12 cellular contexts compared by ENCODE assay signal in genomic region chr9:128001411-128002298, GRCh38. TPM values are rescaled to one million over a fixed set of nuclear protein-coding genes. Genes with fewer than 3 reads are reported as not detected.
DNase-seq lines count a peak whose midpoint lies in the region; ATAC-seq, FAIRE-seq and TF ChIP-seq lines count a peak whose summit lies in the region.
"Had no signal": no experiment of that assay in that cellular context is flagged by ENCODE, and none has a peak within 500 bp of the region (broad histone marks: within the 10 kb centered on the region; RNA-seq: fewer than 3 reads in every experiment).

No MANE protein-coding gene starts in this region.

- H3K4me3 ChIP-seq in IMR-90 (ENCODE audit: insufficient read depth, low read depth, low read length), result no peak overlapping the region
- H3K4me3 ChIP-seq in bronchial epithelial cell (ENCODE audit: low read depth, low read length), result no peak overlapping the region
- H3K4me3 ChIP-seq in left lung, result no peak overlapping the region

- peak overlapping the region; percentile 85 for H2BK20ac ChIP-seq in IMR-90 (ENCODE audit: low read depth, low read length)

- peak; percentile 18; the same call in 1 of the 2 replicates for TF ChIP-seq RAD21 in IMR-90 (IDR thresholded peaks at IDR 0.05; ENCODE audit: low read length)

- peak overlapping the region; percentile 73 for H2BK120ac ChIP-seq in IMR-90 (ENCODE audit: low read depth, low read length)

- no peaks in the 10 kb centered on the region for H4K20me1 ChIP-seq in IMR-90 (ENCODE audit: insufficient read depth, low read length)

- in situ Hi-C loops in ACHN (cut with HindIII; ENCODE audit: low pct_ligation_motif_present, low pct_unique_long_range_greater_than_20kb, low sequenced_read_pairs) (no loop called here), IMR-90 (cut with MboI; ENCODE audit: low sequenced_read_pairs) (no loop called here)

- peak overlapping the region; percentile 89 for H2AK9ac ChIP-seq in IMR-90 (replicated peaks; ENCODE audit: low read depth, low read length, poor library complexity)

- TF ChIP-seq POLR2A in IMR-90 (IDR thresholded peaks at IDR 0.05; ENCODE audit: low read depth, low read length), result 0 out of 2 replicates have a peak, but pooled peaks have one; percentile 32

- H3K14ac ChIP-seq in IMR-90 (replicated peaks; ENCODE audit: low read depth, low read length), result peak overlapping the region; percentile 89

- H3K9ac ChIP-seq in IMR-90 (ENCODE audit: low read depth, low read length), result peak overlapping the region; percentile 39

- H3K79me1 ChIP-seq in IMR-90 (ENCODE audit: low read depth in 1 of 2, low read length in 2 of 2), result no peaks in the 10 kb centered on the region

- H3K36me3 ChIP-seq in IMR-90 (ENCODE audit: control insufficient read depth, insufficient read depth, low read length) (no peaks in the 10 kb centered on the region), bronchial epithelial cell (ENCODE audit: control insufficient read depth, insufficient read depth, low read length) (no peaks in the 10 kb centered on the region), left lung (no peaks in the 10 kb centered on the region)

- no TSS peak for BruUV-seq in IMR-90 (replicated peaks; lab: Mats Ljungman, UMichigan)

- peak; percentile 92 for DNase-seq in ACHN
- DNase-seq in IMR-90, result peak; percentile 89
- peak; percentile 47 for DNase-seq in bronchial epithelial cell (ENCODE audit: low read depth)
- no peak for DNase-seq in left lung
- no peak for DNase-seq in activated naive CD4-positive, alpha-beta T cell treated with anti-CD3 and anti-CD28 coated beads, Interleukin-2, amount 50 U/mL, for 16 hours
- DNase-seq in stimulated activated CD8-positive, alpha-beta memory T cell treated with anti-CD3 and anti-CD28 coated beads, Interleukin-4, amount 100 ng/mL, for 48 hours, result no peak
- DNase-seq in OCI-M2 (lab: John Stamatoyannopoulos, UW; ENCODE audit: unreplicated experiment), result no peak
- DNase-seq in DMS53 treated with DMSO at 0.1 percent for 48 hours (lab: John Stamatoyannopoulos, UW; ENCODE audit: unreplicated experiment), result no peak
- DNase-seq: activated CD8-positive, alpha-beta T cell treated with anti-CD3 and anti-CD28 coated beads for 36 hours; NCI-H524; stimulated activated naive CD8-positive, alpha-beta T cell treated with anti-CD3 and anti-CD28 coated beads, Interleukin-15, Interleukin-2, amounts not matched to agents 100 U/mL and 50 U/mL, for 24 hours had no signal

- peak overlapping the region; percentile 79; the same call in 2 of the 3 replicates for H2BK15ac ChIP-seq in IMR-90 (ENCODE audit: low read depth, low read length)

- ATAC-seq in IMR-90 (ENCODE audit: low read depth) (peak; percentile 98), left lung (peak; percentile 32)
- ATAC-seq: activated CD8-positive, alpha-beta T cell treated with anti-CD3 and anti-CD28 coated beads for 36 hours; stimulated activated naive CD8-positive, alpha-beta T cell treated with anti-CD3 and anti-CD28 coated beads, Interleukin-15, Interleukin-2, amounts not matched to agents 100 U/mL and 50 U/mL, for 24 hours had no signal

- peak overlapping the region; percentile 62; the same call in 1 of the 2 replicates for H3K56ac ChIP-seq in IMR-90 (ENCODE audit: extremely low read depth, insufficient read depth, low read length)

- 6% methylated on average over 13 of the region's 24 CpGs; no CpG with 5 or more reads in 1 of the 2 experiments for WGBS in IMR-90 (ENCODE audit: extremely low coverage in 2 of 2, insufficient read length in 1 of 2), 2 experiments

- peak overlapping the region; percentile 99; the same call in 1 of the 2 replicates for H2AK5ac ChIP-seq in IMR-90 (ENCODE audit: low read depth, low read length)

- H3K9me3 ChIP-seq in IMR-90 (ENCODE audit: control insufficient read depth, insufficient read depth, low read length), result no peaks in the 10 kb centered on the region
- H3K9me3 ChIP-seq in left lung, result no peaks in the 10 kb centered on the region

- peak overlapping the region; percentile 77 for H4K91ac ChIP-seq in IMR-90 (ENCODE audit: insufficient read depth, low read depth, low read length)

- H4K5ac ChIP-seq in IMR-90 (ENCODE audit: low read depth, low read length), result peak overlapping the region; percentile 83

- H3K27me3 ChIP-seq in IMR-90 (ENCODE audit: control insufficient read depth, insufficient read depth, low read length) (no peaks in the 10 kb centered on the region), bronchial epithelial cell (ENCODE audit: control insufficient read depth, insufficient read depth, low read length) (no peaks in the 10 kb centered on the region), left lung (no peaks in the 10 kb centered on the region)

- POLR2A ChIA-PET in IMR-90 (lab: Charles Lee; ENCODE audit: unreplicated experiment), result interaction anchor here (0.6 kb wide), 1 partner anchor 78 kb away, joined by 14 read pairs; no protein-coding TSS in a partner anchor

- H2BK5ac ChIP-seq in IMR-90 (ENCODE audit: low read depth, low read length, poor library complexity, severe bottlenecking), result peak overlapping the region; percentile 89

- H3K4me2 ChIP-seq in IMR-90 (ENCODE audit: low read depth, low read length), result no peak overlapping the region; the same call in 1 of the 2 replicates

- intact Hi-C loops in IMR-90 (cut with micrococcal nuclease), result loop anchor here (5.0 kb wide), 1 partner anchor 36 kb away; no protein-coding TSS in a partner anchor
- intact Hi-C loops in left lung (cut with DNase I), result no loop called here

- H3K4me1 ChIP-seq in IMR-90 (ENCODE audit: control insufficient read depth, insufficient read depth, low read length) (peaks cover 9% of the 10 kb centered on the region), left lung (peaks cover 0 to 15% of the 10 kb centered on the region in 2 donors)

- peak overlapping the region; percentile 87 for H2AFZ ChIP-seq in IMR-90 (replicated peaks; ENCODE audit: low read length, poor library complexity)

- H3K18ac ChIP-seq in IMR-90 (ENCODE audit: low read depth, low read length), result peak overlapping the region; percentile 42

- CTCF ChIA-PET in IMR-90 (lab: Yijun Ruan, JAX), result no interaction called here

- H3K9me1 ChIP-seq in IMR-90 (ENCODE audit: insufficient read depth, low read length), result peaks cover 7% of the 10 kb centered on the region

- no peak for FAIRE-seq in bronchial epithelial cell (lab: Jason Lieb, UNC)

- peak overlapping the region; percentile 84 for H3K23ac ChIP-seq in IMR-90 (ENCODE audit: low read depth, low read length)

- no peak for TF ChIP-seq CTCF in IMR-90 (conservative IDR thresholded peaks at IDR 0.05; ENCODE audit: low read depth, low read length)
- no peak for TF ChIP-seq CTCF in bronchial epithelial cell (IDR thresholded peaks at IDR 0.05; ENCODE audit: insufficient read depth, low read length, severe bottlenecking)
- no peak for TF ChIP-seq CTCF in left lung (IDR thresholded peaks at IDR 0.05)

- H4K8ac ChIP-seq in IMR-90 (ENCODE audit: low read depth in 2 of 2, low read length in 2 of 2), result peak overlapping the region; percentile 65 to 93

- dilution Hi-C loops in IMR-90 (cut with HindIII; ENCODE audit: low sequenced_read_pairs, unreplicated experiment), result no loop called here

- H3K4ac ChIP-seq in IMR-90 (ENCODE audit: low read depth, low read length), result peak overlapping the region; percentile 87

- H3K27ac ChIP-seq in IMR-90 (ENCODE audit: insufficient read depth, low read length), result peak overlapping the region; percentile 71
- no peak overlapping the region for H3K27ac ChIP-seq in left lung
- H3K27ac ChIP-seq: C4-2B had no signal

TF ChIP-seq in IMR-90, 13 proteins besides CTCF, POLR2A, EP300 and RAD21:
- TF ChIP-seq RFX5 (IDR thresholded peaks at IDR 0.05; ENCODE audit: low read depth, low read length) (no peak), NFE2L2 (IDR thresholded peaks at IDR 0.05; ENCODE audit: low read depth, low read length) (peak; percentile 98), ELK1 (IDR thresholded peaks at IDR 0.05; ENCODE audit: borderline replicate concordance, low read depth, low read length) (no peak), FOS (IDR thresholded peaks at IDR 0.05; ENCODE audit: low read depth, low read length) (0 out of 2 replicates have a peak, but pooled peaks have one; percentile 38), CEBPB (IDR thresholded peaks at IDR 0.05; ENCODE audit: low read depth, low read length) (no peak), MAZ (IDR thresholded peaks at IDR 0.05; ENCODE audit: borderline replicate concordance, low read depth, low read length) (no peak), MXI1 (IDR thresholded peaks at IDR 0.05; ENCODE audit: borderline replicate concordance, low read depth, low read length) (peak; percentile 61; the same call in 1 of the 2 replicates), CHD1 (IDR thresholded peaks at IDR 0.05; ENCODE audit: low read depth, low read length) (no peak), USF2 (IDR thresholded peaks at IDR 0.05; ENCODE audit: low read depth, low read length) (no peak), BHLHE40 (IDR thresholded peaks at IDR 0.05; ENCODE audit: low read depth, low read length) (no peak), SMC3 (IDR thresholded peaks at IDR 0.05; ENCODE audit: low read depth, low read length) (0 out of 2 replicates have a peak, but pooled peaks have one; percentile 2), RCOR1 (IDR thresholded peaks at IDR 0.05; ENCODE audit: insufficient replicate concordance, low read length) (peak; percentile 47), MAFK (IDR thresholded peaks at IDR 0.05; ENCODE audit: low read depth, low read length) (peak; percentile 69)

RNA-seq across cellular contexts. Expression of gene EEIG1, which starts 20.9 kb away (rescaled TPM):
- total RNA-seq in IMR-90 (2012; rRNA removed), result 1.1 TPM in 2 replicates
- 17.5 and 23.2 TPM in 2 replicates for polyA plus RNA-seq in IMR-90 (2012; rRNA removed)
- polyA plus RNA-seq in IMR-90 (2012; cell fraction: cytosol; rRNA removed), result 10.6 and 14.3 TPM in 2 replicates
- 21.3 and 38.9 TPM in 2 replicates for polyA plus RNA-seq in IMR-90 (2012; cell fraction: nucleus; rRNA removed; ENCODE audit: low replicate concordance)
- 7.4 and 41.3 TPM in 2 replicates for total RNA-seq in bronchial epithelial cell
- 10 to 100 TPM; 60.7 to 67.3 TPM for total RNA-seq in left lung

Comparison
In these comparisons a context has a peak if more than half of its experiments do, and no peak if none do; other contexts are left out.
1. DNase-seq: peak in ACHN (single experiment), IMR-90 (single experiment) and bronchial epithelial cell (single experiment); none in left lung (0 of 2), activated naive CD4-positive, alpha-beta T cell treated with anti-CD3 and anti-CD28 coated beads, Interleukin-2, amount 50 U/mL, for 16 hours (single experiment), stimulated activated CD8-positive, alpha-beta memory T cell treated with anti-CD3 and anti-CD28 coated beads, Interleukin-4, amount 100 ng/mL, for 48 hours (single experiment), OCI-M2 (single experiment) and DMS53 treated with DMSO at 0.1 percent for 48 hours (single experiment).